1 cellular context compared by ENCODE assay signal in genomic region chr11:34653851-34654490, GRCh38.
TF ChIP-seq lines count a peak whose summit lies in the region.

No MANE protein-coding gene starts in this region.

TF ChIP-seq in A549, 52 proteins besides CTCF, POLR2A, EP300 and RAD21 (continued from another document):
- TF ChIP-seq SMC3 (IDR thresholded peaks at IDR 0.05) (peak; percentile 92), HMGXB4 (CRISPR knock-in tag; IDR thresholded peaks at IDR 0.05; ENCODE audit: borderline replicate concordance) (no peak)
TF ChIP-seq in A549: peak in this region for 16.
